ENCODE assay signal across 1 cellular context in the genomic region with DNA sequence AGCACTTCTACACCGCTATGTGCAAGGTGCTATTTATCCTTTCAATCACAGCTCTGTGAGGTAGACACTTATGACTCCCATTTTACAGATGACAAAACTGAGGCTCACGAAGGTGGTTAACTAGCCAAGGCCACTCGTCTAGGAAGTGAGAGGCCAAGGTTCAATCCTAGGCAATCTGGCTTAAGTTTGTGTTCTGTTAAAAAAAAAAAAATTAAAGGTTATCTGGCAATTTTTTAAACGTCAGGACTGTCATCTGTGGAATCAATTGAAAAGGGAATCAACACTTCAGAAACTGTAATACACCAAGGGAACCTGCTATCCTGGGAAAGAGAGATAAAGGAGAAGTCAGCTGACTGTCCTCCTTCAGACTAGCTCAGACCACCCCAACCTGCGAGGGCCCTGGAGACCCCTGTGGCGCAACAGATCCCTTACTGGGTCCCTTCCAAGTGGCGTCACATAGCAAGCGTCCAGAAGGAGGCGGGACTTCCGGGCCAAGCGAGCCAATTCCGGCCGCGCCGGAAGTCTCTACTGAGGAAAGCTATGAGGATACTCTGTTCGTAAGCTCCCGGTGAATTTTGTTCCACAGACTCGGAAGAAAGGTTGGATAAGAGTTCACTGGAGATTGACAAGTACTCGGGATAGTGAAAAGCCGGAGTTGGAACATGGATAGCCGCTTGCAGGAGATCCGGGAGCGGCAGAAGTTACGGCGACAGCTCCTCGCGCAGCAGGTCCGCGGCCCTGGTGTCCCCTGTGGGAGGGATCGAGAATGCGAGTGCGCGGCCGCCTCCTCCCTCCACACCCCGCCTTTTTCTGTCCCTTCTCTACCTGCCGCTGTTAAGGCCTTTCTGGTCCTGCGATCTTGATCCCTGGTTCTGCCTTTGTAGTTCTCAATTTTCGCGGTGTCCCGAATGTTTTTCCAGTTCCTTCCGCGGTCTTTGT.
TF ChIP-seq lines count a peak whose summit lies in the region.

Gene METTL14 (plus strand): TSS at position 520 of the 939 bp plus-strand sequence. CDS start 143 bp downstream, at position 663.

TF ChIP-seq in K562, 482 proteins besides CTCF, POLR2A, EP300 and RAD21 (continued from another document):
- TF ChIP-seq MGA (IDR thresholded peaks at IDR 0.05) (no peak), NFATC3 (IDR thresholded peaks at IDR 0.05) (no peak), ZNF253 (CRISPR knock-in tag; conservative IDR thresholded peaks at IDR 0.05) (no peak), KAT8 (IDR thresholded peaks at IDR 0.05; ENCODE audit: low read depth) (no peak), ETV1 (tag; conservative IDR thresholded peaks at IDR 0.05; ENCODE audit: low read depth) (peak; percentile 40; the same call in 1 of the 2 replicates), LCOR (CRISPR knock-in tag; IDR thresholded peaks at IDR 0.05) (0 out of 2 replicates have a peak, but pooled peaks have one; percentile 22), ZNF311 (CRISPR knock-in tag; IDR thresholded peaks at IDR 0.05) (no peak), NFYB (IDR thresholded peaks at IDR 0.05; ENCODE audit: extremely low read depth, insufficient read length) (peak; percentile 39), RBM14 (IDR thresholded peaks at IDR 0.05; ENCODE audit: borderline replicate concordance, insufficient read depth, low read depth, low read length) (no peak), HBP1 (CRISPR knock-in tag; IDR thresholded peaks at IDR 0.05) (0 out of 2 replicates have a peak, but pooled peaks have one; percentile 15)
- TF ChIP-seq, protein P1, sequence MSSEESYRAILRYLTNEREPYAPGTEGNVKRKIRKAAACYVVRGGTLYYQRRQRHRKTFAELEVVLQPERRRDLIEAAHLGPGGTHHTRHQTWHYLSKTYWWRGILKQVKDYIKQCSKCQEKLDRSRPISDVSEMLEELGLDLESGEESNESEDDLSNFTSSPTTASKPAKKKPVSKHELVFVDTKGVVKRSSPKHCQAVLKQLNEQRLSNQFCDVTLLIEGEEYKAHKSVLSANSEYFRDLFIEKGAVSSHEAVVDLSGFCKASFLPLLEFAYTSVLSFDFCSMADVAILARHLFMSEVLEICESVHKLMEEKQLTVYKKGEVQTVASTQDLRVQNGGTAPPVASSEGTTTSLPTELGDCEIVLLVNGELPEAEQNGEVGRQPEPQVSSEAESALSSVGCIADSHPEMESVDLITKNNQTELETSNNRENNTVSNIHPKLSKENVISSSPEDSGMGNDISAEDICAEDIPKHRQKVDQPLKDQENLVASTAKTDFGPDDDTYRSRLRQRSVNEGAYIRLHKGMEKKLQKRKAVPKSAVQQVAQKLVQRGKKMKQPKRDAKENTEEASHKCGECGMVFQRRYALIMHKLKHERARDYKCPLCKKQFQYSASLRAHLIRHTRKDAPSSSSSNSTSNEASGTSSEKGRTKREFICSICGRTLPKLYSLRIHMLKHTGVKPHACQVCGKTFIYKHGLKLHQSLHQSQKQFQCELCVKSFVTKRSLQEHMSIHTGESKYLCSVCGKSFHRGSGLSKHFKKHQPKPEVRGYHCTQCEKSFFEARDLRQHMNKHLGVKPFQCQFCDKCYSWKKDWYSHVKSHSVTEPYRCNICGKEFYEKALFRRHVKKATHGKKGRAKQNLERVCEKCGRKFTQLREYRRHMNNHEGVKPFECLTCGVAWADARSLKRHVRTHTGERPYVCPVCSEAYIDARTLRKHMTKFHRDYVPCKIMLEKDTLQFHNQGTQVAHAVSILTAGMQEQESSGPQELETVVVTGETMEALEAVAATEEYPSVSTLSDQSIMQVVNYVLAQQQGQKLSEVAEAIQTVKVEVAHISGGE (CRISPR knock-in tag; IDR thresholded peaks at IDR 0.05), result peak in 2 of 3 experiments; percentile 48 to 93; a peak in 4 of 6 replicates
TF ChIP-seq in K562: peak in this region for 116.
